In the genomic region with DNA sequence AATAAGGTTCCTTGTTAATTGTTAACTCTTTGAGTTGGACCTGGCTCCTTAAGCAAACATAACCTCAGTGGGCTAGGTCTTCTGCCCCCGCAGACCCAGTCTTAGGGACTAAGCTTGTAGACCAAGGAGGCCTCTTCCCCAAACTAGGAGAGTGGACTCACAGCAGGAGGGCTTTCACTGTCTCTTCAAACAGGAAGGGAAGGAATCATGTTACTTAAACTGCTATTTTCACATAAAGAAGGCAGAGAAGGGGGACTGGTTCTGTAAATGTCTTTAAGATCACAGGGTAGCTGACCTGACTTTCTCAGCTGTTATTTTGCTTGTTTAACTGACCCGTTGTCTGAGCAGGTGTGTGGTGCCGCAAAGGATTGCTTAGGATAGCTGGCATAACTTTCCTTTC, we compare ENCODE assay signal across 23 cellular contexts. TPM values are rescaled to one million over a fixed set of nuclear protein-coding genes. Genes with fewer than 3 reads are reported as not detected.
DNase-seq lines count a peak whose midpoint lies in the region; ATAC-seq and TF ChIP-seq lines count a peak whose summit lies in the region.
"Had no signal": no experiment of that assay in that cellular context is flagged by ENCODE, and none has a peak within 500 bp of the region (broad histone marks: within the 10 kb centered on the region; RNA-seq: fewer than 3 reads in every experiment).

No MANE protein-coding gene starts in this region.

- H3K4me3 Mint-ChIP-seq in H9 = peak overlapping the region in 1 of 2 experiments; percentile 16; a peak in 1 of 5 replicates
- H3K4me3 Mint-ChIP-seq in progenitor cell of endocrine pancreas (ENCODE audit: low read depth) = peak overlapping the region; percentile 62
- no peak overlapping the region for H3K4me3 Mint-ChIP-seq in activated CD8-positive, alpha-beta T cell treated with anti-CD3 and anti-CD28 coated beads, Interleukin-2, amount 10 ng/mL, durations not matched to agents 7 days and 5 days
- H3K4me3 Mint-ChIP-seq: immature natural killer cell, T-cell had no signal

- no peak for ATAC-seq in activated CD8-positive, alpha-beta T cell treated with anti-CD3 and anti-CD28 coated beads, Interleukin-2, amount 10 ng/mL, durations not matched to agents 7 days and 5 days
- ATAC-seq in GM21737 (IDR thresholded peaks at IDR 0.05; ENCODE audit: unreplicated experiment) (no peak), HG02610 (IDR thresholded peaks at IDR 0.05; ENCODE audit: unreplicated experiment) (no peak)
- ATAC-seq: stimulated activated naive CD8-positive, alpha-beta T cell treated with anti-CD3 and anti-CD28 coated beads, Interleukin-15, Interleukin-2, amounts not matched to agents 100 U/mL and 50 U/mL, for 24 hours had no signal

- no peak overlapping the region for H4K91ac ChIP-seq in H9 (ENCODE audit: insufficient read length, low read depth, low read length)

- peak overlapping the region; percentile 4 for H3K4me2 ChIP-seq in H9 (ENCODE audit: insufficient read depth, insufficient read length, low read length)

- peaks cover 30% of the 10 kb centered on the region for H3K27me3 Mint-ChIP-seq in H9 (ENCODE audit: low read depth)
- H3K27me3 Mint-ChIP-seq in progenitor cell of endocrine pancreas = no peaks in the 10 kb centered on the region
- peaks cover 10% of the 10 kb centered on the region for H3K27me3 Mint-ChIP-seq in activated CD8-positive, alpha-beta T cell treated with anti-CD3 and anti-CD28 coated beads, Interleukin-2, amount 10 ng/mL, durations not matched to agents 7 days and 5 days (ENCODE audit: low read depth)

- H2BK120ac ChIP-seq in H9 (ENCODE audit: low read depth, low read length, poor library complexity, severe bottlenecking) = no peak overlapping the region

- no peak overlapping the region for H2BK20ac ChIP-seq in H9 (ENCODE audit: low read depth, low read length, poor library complexity, severe bottlenecking)

- POLR2A ChIA-PET in activated CD8-positive, alpha-beta T cell treated with anti-CD3 and anti-CD28 coated beads, Interleukin-2, amount 10 ng/mL, durations not matched to agents 7 days and 5 days (lab: Charles Lee) = no interaction called here

- H3T11ph ChIP-seq in H9 (ENCODE audit: low read length) = no peak overlapping the region

- no peak overlapping the region for H3K14ac ChIP-seq in H9 (ENCODE audit: insufficient read depth, low read length)

- H4K5ac ChIP-seq in H9 (ENCODE audit: insufficient read length, low read depth, low read length) = no peak overlapping the region

- no peaks in the 10 kb centered on the region for H4K20me1 ChIP-seq in H9 (ENCODE audit: control insufficient read depth, insufficient read depth, insufficient read length)

- no peak for TF ChIP-seq CTCF in H9 (conservative IDR thresholded peaks at IDR 0.05)
- no peak for TF ChIP-seq CTCF in progenitor cell of endocrine pancreas (IDR thresholded peaks at IDR 0.05; ENCODE audit: unreplicated experiment)

- no peak overlapping the region for H2BK5ac ChIP-seq in H9 (ENCODE audit: insufficient read length, low read length)

- H3K27ac ChIP-seq in H9 (ENCODE audit: insufficient read length, low read depth, low read length) = no peak overlapping the region
- H3K27ac ChIP-seq: esophagus muscularis mucosa, HL-60, ovary, tibial artery had no signal

- H3K23me2 ChIP-seq in H9 (ENCODE audit: insufficient read length, low read depth, low read length, poor library complexity, severe bottlenecking) = no peaks in the 10 kb centered on the region

- H3K27ac Mint-ChIP-seq in H9 (peak overlapping the region in 2 of 3 experiments; percentile 58 to 80; a peak in 4 of 7 replicates), progenitor cell of endocrine pancreas (peak overlapping the region; percentile 96)
- H3K27ac Mint-ChIP-seq in activated CD8-positive, alpha-beta T cell treated with anti-CD3 and anti-CD28 coated beads, Interleukin-2, amount 10 ng/mL, durations not matched to agents 7 days and 5 days = no peak overlapping the region
- H3K27ac Mint-ChIP-seq: T-cell had no signal

- no peaks in the 10 kb centered on the region for H3K36me3 ChIP-seq in NT2/D1 (ENCODE audit: insufficient read depth, insufficient read length, low read length)
- H3K36me3 ChIP-seq: esophagus muscularis mucosa, ovary, tibial artery had no signal

- no peak overlapping the region for H3K4me3 ChIP-seq in NT2/D1 (ENCODE audit: insufficient read length, low read depth)
- H3K4me3 ChIP-seq: esophagus muscularis mucosa, ovary, tibial artery had no signal

- H2AFZ ChIP-seq in H9 (ENCODE audit: low read length) = no peak overlapping the region

- H3K9ac ChIP-seq in H9 (ENCODE audit: extremely low read depth, insufficient read length, low read length) = no peak overlapping the region
- H3K9ac ChIP-seq in NT2/D1 (ENCODE audit: insufficient read length, low read depth) = no peak overlapping the region

- H3K4me1 ChIP-seq in H9 (ENCODE audit: insufficient read depth, low read length) = peaks cover 3% of the 10 kb centered on the region
- no peaks in the 10 kb centered on the region for H3K4me1 ChIP-seq in NT2/D1 (ENCODE audit: insufficient read depth, insufficient read length)
- H3K4me1 ChIP-seq: esophagus muscularis mucosa, tibial artery had no signal

- H4K8ac ChIP-seq in H9 (replicated peaks; ENCODE audit: insufficient read length, low read depth, low read length) = no peak overlapping the region

- H3K36me3 Mint-ChIP-seq in H9 (ENCODE audit: insufficient read depth in 1 of 3, low read depth in 3 of 3) = no peaks in the 10 kb centered on the region
- H3K36me3 Mint-ChIP-seq in progenitor cell of endocrine pancreas (ENCODE audit: insufficient read depth) = no peaks in the 10 kb centered on the region
- H3K36me3 Mint-ChIP-seq in activated CD8-positive, alpha-beta T cell treated with anti-CD3 and anti-CD28 coated beads, Interleukin-2, amount 10 ng/mL, durations not matched to agents 7 days and 5 days (ENCODE audit: low read depth) = no peaks in the 10 kb centered on the region
- H3K36me3 Mint-ChIP-seq: immature natural killer cell, T-cell had no signal

- H3K4ac ChIP-seq in H9 (ENCODE audit: low read depth, low read length) = no peak overlapping the region

- H3K79me2 ChIP-seq in H9 (ENCODE audit: insufficient read depth, low read length) = no peaks in the 10 kb centered on the region

- peaks cover 23 to 30% of the 10 kb centered on the region in 2 experiments for H3K4me1 Mint-ChIP-seq in H9
- H3K4me1 Mint-ChIP-seq in progenitor cell of endocrine pancreas (ENCODE audit: low read depth) = peaks cover 74% of the 10 kb centered on the region
- peaks cover 20% of the 10 kb centered on the region for H3K4me1 Mint-ChIP-seq in activated CD8-positive, alpha-beta T cell treated with anti-CD3 and anti-CD28 coated beads, Interleukin-2, amount 10 ng/mL, durations not matched to agents 7 days and 5 days (ENCODE audit: low read depth)

- no peaks in the 10 kb centered on the region for H3K9me3 Mint-ChIP-seq in H9
- H3K9me3 Mint-ChIP-seq in progenitor cell of endocrine pancreas (ENCODE audit: low read depth) = no peaks in the 10 kb centered on the region
- no peaks in the 10 kb centered on the region for H3K9me3 Mint-ChIP-seq in activated CD8-positive, alpha-beta T cell treated with anti-CD3 and anti-CD28 coated beads, Interleukin-2, amount 10 ng/mL, durations not matched to agents 7 days and 5 days (ENCODE audit: insufficient read depth)
- H3K9me3 Mint-ChIP-seq: immature natural killer cell, T-cell had no signal

- no peak overlapping the region for H2BK12ac ChIP-seq in H9 (ENCODE audit: insufficient read length, low read depth, low read length)

- CTCF ChIA-PET in activated CD8-positive, alpha-beta T cell treated with anti-CD3 and anti-CD28 coated beads, Interleukin-2, amount 10 ng/mL, durations not matched to agents 7 days and 5 days (lab: Charles Lee) = no interaction called here

- peak; percentile 80 for DNase-seq in H9
- DNase-seq in NT2/D1 (ENCODE audit: low read depth, low spot score) = peak; percentile 76
- peak; percentile 83 for DNase-seq in iPS DF 19.7 (ENCODE audit: low read depth, low spot score)
- no peak for DNase-seq in progenitor cell of endocrine pancreas (ENCODE audit: low spot score, unreplicated experiment)
- DNase-seq in activated CD8-positive, alpha-beta T cell treated with anti-CD3 and anti-CD28 coated beads, Interleukin-2, amount 10 ng/mL, durations not matched to agents 7 days and 5 days = no peak
- DNase-seq: activated CD4-positive, alpha-beta T cell treated with anti-CD3 and anti-CD28 coated beads, Interleukin-2, amount 50 U/mL, for 1 hour; activated naive CD4-positive, alpha-beta T cell treated with Interleukin-2 at 50 U/mL for 16 hours; activated T-cell treated with anti-CD3 and anti-CD28 coated beads for 4 hours; caudate nucleus; immature natural killer cell; KG1; NCI-H1930; NCI-H446; ovary; Right ventricle myocardium superior; stimulated activated CD4-positive, alpha-beta T cell treated with anti-CD3 and anti-CD28 coated beads, Interleukin-2, amount 100 ng/mL, for 24 hours; stimulated activated naive CD8-positive, alpha-beta T cell treated with anti-CD3 and anti-CD28 coated beads, Interleukin-15, Interleukin-2, amounts not matched to agents 100 U/mL and 50 U/mL, for 24 hours; T-cell; tibial artery had no signal

- no peak overlapping the region for H3K23ac ChIP-seq in H9 (ENCODE audit: insufficient read length, low read depth, low read length)

- no peaks in the 10 kb centered on the region for H3K79me1 ChIP-seq in H9 (ENCODE audit: insufficient read depth, low read depth, low read length, poor library complexity, severe bottlenecking)

- H3K27me3 ChIP-seq in H9 (ENCODE audit: insufficient read depth, low read length) (no peaks in the 10 kb centered on the region; the same call in 1 of the 2 replicates), NT2/D1 (ENCODE audit: insufficient read depth, insufficient read length) (no peaks in the 10 kb centered on the region)
- H3K27me3 ChIP-seq: esophagus muscularis mucosa, ovary had no signal

- no peak overlapping the region for H2AK5ac ChIP-seq in H9 (ENCODE audit: insufficient read length, low read length)

- H2BK15ac ChIP-seq in H9 (ENCODE audit: low read depth, low read length) = no peak overlapping the region

- H3K9me3 ChIP-seq in H9 (ENCODE audit: control insufficient read depth, low read depth, low read length) (no peaks in the 10 kb centered on the region), NT2/D1 (ENCODE audit: insufficient read depth, low read length) (no peaks in the 10 kb centered on the region)
- H3K9me3 ChIP-seq: esophagus muscularis mucosa, ovary, tibial artery had no signal

- H3K18ac ChIP-seq in H9 (ENCODE audit: insufficient read length, low read depth, low read length) = no peak overlapping the region

- H3K56ac ChIP-seq in H9 (ENCODE audit: insufficient read length, low read depth, low read length) = no peak overlapping the region

- whole genome bisulfite sequencing in H9 (ENCODE audit: extremely low coverage, insufficient read length, low lambda C conversion rate) = no CpG with 5 or more reads among the region's 3 CpGs

RNA-seq across cellular contexts. Expression of a gene that starts 34.9 kb away (rescaled TPM):
- total RNA-seq in H9 (2021) (2.3 and 2.9 TPM in 2 replicates), progenitor cell of endocrine pancreas (4.3 and 8.9 TPM in 2 replicates)
- 10 to 100 TPM; 14.4 to 14.7 TPM for total RNA-seq in activated CD8-positive, alpha-beta T cell treated with anti-CD3 and anti-CD28 coated beads, Interleukin-2, amount 10 ng/mL, durations not matched to agents 7 days and 5 days

Comparison
In these comparisons a context has a peak if more than half of its experiments do, and no peak if none do; other contexts are left out.
1. DNase-seq: peak in H9 (single experiment), NT2/D1 (single experiment) and iPS DF 19.7 (single experiment); none in progenitor cell of endocrine pancreas (single experiment) and activated CD8-positive, alpha-beta T cell treated with anti-CD3 and anti-CD28 coated beads, Interleukin-2, amount 10 ng/mL, durations not matched to agents 7 days and 5 days (single experiment).